In genomic region chr16:2911580-2912329, GRCh38 we compare ENCODE assay signal across 8 cellular contexts. TPM values are rescaled to one million over a fixed set of nuclear protein-coding genes. Genes with fewer than 3 reads are reported as not detected.
DNase-seq lines count a peak whose midpoint lies in the region; ATAC-seq and TF ChIP-seq lines count a peak whose summit lies in the region.

A gene with protein sequence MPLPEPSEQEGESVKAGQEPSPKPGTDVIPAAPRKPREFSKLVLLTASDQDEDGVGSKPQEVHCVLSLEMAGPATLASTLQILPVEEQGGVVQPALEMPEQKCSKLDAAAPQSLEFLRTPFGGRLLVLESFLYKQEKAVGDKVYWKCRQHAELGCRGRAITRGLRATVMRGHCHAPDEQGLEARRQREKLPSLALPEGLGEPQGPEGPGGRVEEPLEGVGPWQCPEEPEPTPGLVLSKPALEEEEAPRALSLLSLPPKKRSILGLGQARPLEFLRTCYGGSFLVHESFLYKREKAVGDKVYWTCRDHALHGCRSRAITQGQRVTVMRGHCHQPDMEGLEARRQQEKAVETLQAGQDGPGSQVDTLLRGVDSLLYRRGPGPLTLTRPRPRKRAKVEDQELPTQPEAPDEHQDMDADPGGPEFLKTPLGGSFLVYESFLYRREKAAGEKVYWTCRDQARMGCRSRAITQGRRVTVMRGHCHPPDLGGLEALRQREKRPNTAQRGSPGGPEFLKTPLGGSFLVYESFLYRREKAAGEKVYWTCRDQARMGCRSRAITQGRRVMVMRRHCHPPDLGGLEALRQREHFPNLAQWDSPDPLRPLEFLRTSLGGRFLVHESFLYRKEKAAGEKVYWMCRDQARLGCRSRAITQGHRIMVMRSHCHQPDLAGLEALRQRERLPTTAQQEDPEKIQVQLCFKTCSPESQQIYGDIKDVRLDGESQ (plus strand): TSS chr16:2911931. CDS start chr16:2929686, 17,755 bp downstream.

- ATAC-seq in GM19397 (IDR thresholded peaks at IDR 0.05; ENCODE audit: unreplicated experiment) (peak; percentile 93), HG03565 (IDR thresholded peaks at IDR 0.05; ENCODE audit: unreplicated experiment) (peak; percentile 87), left lobe of liver (peak; percentile 97)

- H3K9me3 Mint-ChIP-seq in CD14-positive monocyte, result peaks cover 0 to 3% (median 0%) of the 10 kb centered on the region in 7 donors

- peak within 1 kb of the TSS; percentile 78 to 93 (median 82) for H3K27ac Mint-ChIP-seq in CD14-positive monocyte

- intact Hi-C loops in CD14-positive monocyte (cut with micrococcal nuclease), result loop anchor here in 1 of 2 donors (5.0 to 10.0 kb wide), 2 partner anchors 34 to 213 kb away; no protein-coding TSS in a partner anchor

- H3K27me3 Mint-ChIP-seq in CD14-positive monocyte (ENCODE audit: low read depth in 3 of 3), result peaks cover 1 to 4% (median 4%) of the 10 kb centered on the region in 3 donors

- no peak for TF ChIP-seq CTCF in CD14-positive monocyte (IDR thresholded peaks at IDR 0.05)

- peaks cover 10 to 22% of the 10 kb centered on the region in 2 donors for H3K36me3 Mint-ChIP-seq in CD14-positive monocyte

- DNase-seq in CD14-positive monocyte (ENCODE audit: low spot score) (peak; percentile 97), NCI-H748 treated with DMSO at 0.1 percent for 48 hours (lab: John Stamatoyannopoulos, UW) (peak; percentile 81), dedifferentiated amniotic fluid mesenchymal stem cell (ENCODE audit: extremely low spot score) (peak; percentile 98), left lobe of liver (ENCODE audit: low spot score) (peak; percentile 98)
- peak; percentile 97 to 98 for DNase-seq in activated CD4-positive, alpha-beta T cell treated with anti-CD3 and anti-CD28 coated beads, Interleukin-2, amount 50 U/mL, for 24 hours (ENCODE audit: low read depth in 1 of 2, low spot score in 1 of 2)
- DNase-seq in stimulated activated CD4-positive, alpha-beta T cell treated with anti-CD3 and anti-CD28 coated beads, Interleukin-2, amount 100 ng/mL, for 24 hours, result peak; percentile 99 to 100

- peak within 1 kb of the TSS; percentile 92 to 93 for H3K4me3 Mint-ChIP-seq in CD14-positive monocyte

- peaks cover 42% of the 10 kb centered on the region for H3K4me1 Mint-ChIP-seq in CD14-positive monocyte

RNA-seq across cellular contexts. Expression of the gene that starts here (rescaled TPM):
- polyA plus RNA-seq in CD14-positive monocyte, result 1 to 10 TPM; 5.0 to 7.1 TPM
- 18.8 TPM for total RNA-seq in left lobe of liver

Comparison
In these comparisons a context has a peak if more than half of its experiments do, and no peak if none do; other contexts are left out.
1. Peak in every context shown above with its lines: DNase-seq and ATAC-seq.